10 cellular contexts compared by ENCODE assay signal in genomic region chr6:110813338-110813737, GRCh38. TPM values are rescaled to one million over a fixed set of nuclear protein-coding genes. Genes with fewer than 3 reads are reported as not detected.
DNase-seq lines count a peak whose midpoint lies in the region; ATAC-seq, FAIRE-seq and TF ChIP-seq lines count a peak whose summit lies in the region.
"Had no signal": no experiment of that assay in that cellular context is flagged by ENCODE, and none has a peak within 500 bp of the region (broad histone marks: within the 10 kb centered on the region; RNA-seq: fewer than 3 reads in every experiment).

No MANE protein-coding gene starts in this region.

- SMC1A ChIA-PET in GM12878 (lab: Charles Lee; ENCODE audit: uncharacterized antibody, unreplicated experiment) = interaction anchor here (0.7 to 5.5 kb wide), 10 partner anchors 15 to 637 kb away, joined by 3 to 84 read pairs (median 4); partner anchors contain the start of gene AMD1

- no peak overlapping the region for H3K4me3 ChIP-seq in CD4-positive, alpha-beta memory T cell (ENCODE audit: low read length in 2 of 2)
- H3K4me3 ChIP-seq in HUES64 (ENCODE audit: low read length) = peak overlapping the region; percentile 60
- H3K4me3 ChIP-seq in GM12878 = peak overlapping the region; percentile 77

- H3K36me3 ChIP-seq in CD4-positive, alpha-beta memory T cell (ENCODE audit: insufficient read depth, low read length) = no peaks in the 10 kb centered on the region
- H3K36me3 ChIP-seq in HUES64 (ENCODE audit: insufficient read depth, low read length) = no peaks in the 10 kb centered on the region
- H3K36me3 ChIP-seq in GM12878 (ENCODE audit: control insufficient read depth in 2 of 2, insufficient read depth in 2 of 2, low read length in 1 of 2) = no peaks in the 10 kb centered on the region

- no TSS peak for BruUV-seq in GM12878 (replicated peaks; lab: Mats Ljungman, UMichigan)

- H3K27ac Mint-ChIP-seq in CD4-positive, alpha-beta memory T cell = peak overlapping the region in 4 of 7 donors; percentile 88 to 98 (median 92)
- H3K27ac Mint-ChIP-seq in natural killer cell treated with Interleukin-12 subunit alpha and Interleukin-12 subunit beta and Interleukin-15 and Interleukin-18, amount 100 ng/mL, for 72 hours = peak overlapping the region; percentile 93 to 95

- H3K9me3 Mint-ChIP-seq in CD4-positive, alpha-beta memory T cell = peaks cover 0 to 10% (median 0%) of the 10 kb centered on the region in 8 donors
- H3K9me3 Mint-ChIP-seq in natural killer cell treated with Interleukin-12 subunit alpha and Interleukin-12 subunit beta and Interleukin-15 and Interleukin-18, amount 100 ng/mL, for 72 hours = no peaks in the 10 kb centered on the region

- CTCF ChIA-PET in CD4-positive, alpha-beta memory T cell (lab: Charles Lee; ENCODE audit: partially characterized antibody) = interaction anchor here (0.5 to 7.6 kb wide), 6 partner anchors 63 to 1198 kb away, joined by 3 to 102 read pairs (median 6); partner anchors contain the start of gene AMD1
- CTCF ChIA-PET in GM12878 (lab: Yijun Ruan, JAX) = interaction anchor here (0.6 to 3.8 kb wide), 8 partner anchors 65 to 223 kb away, joined by 3 to 50 read pairs (median 3); no protein-coding TSS in a partner anchor

- H3K4me1 ChIP-seq in CD4-positive, alpha-beta memory T cell (ENCODE audit: insufficient read depth, low read length) = peaks cover 26% of the 10 kb centered on the region
- H3K4me1 ChIP-seq in HUES64 (ENCODE audit: insufficient read depth, low read length) (peaks cover 14% of the 10 kb centered on the region), GM12878 (ENCODE audit: control insufficient read depth, insufficient read depth, low read length) (peaks cover 23% of the 10 kb centered on the region)

- ATAC-seq in GM12878 = no peak
- no peak for ATAC-seq in natural killer cell treated with Interleukin-12 subunit alpha and Interleukin-12 subunit beta and Interleukin-15 and Interleukin-18, amount 100 ng/mL, for 72 hours

- FAIRE-seq in GM12878 (lab: Jason Lieb, UNC) (no peak), urothelium cell line (lab: Jason Lieb, UNC) (no peak)
- FAIRE-seq: frontal cortex had no signal

- no peak for TF ChIP-seq EP300 in GM12878 (IDR thresholded peaks at IDR 0.05; ENCODE audit: borderline replicate concordance in 1 of 2, control insufficient read depth in 1 of 2, low read depth in 2 of 2, low read length in 2 of 2)

- no peak overlapping the region for H3K9ac ChIP-seq in HUES64 (ENCODE audit: low read depth, low read length)
- peak overlapping the region; percentile 68 for H3K9ac ChIP-seq in GM12878 (ENCODE audit: control insufficient read depth, insufficient read depth, low read length)

- no peak overlapping the region for H3K27ac ChIP-seq in CD4-positive, alpha-beta memory T cell (ENCODE audit: low read depth, low read length)
- H3K27ac ChIP-seq in HUES64 (ENCODE audit: low read depth, low read length) (no peak overlapping the region), GM12878 (ENCODE audit: control insufficient read depth, insufficient read depth) (peak overlapping the region; percentile 86)

- H3K4me2 ChIP-seq in GM12878 (ENCODE audit: control insufficient read depth, insufficient read depth) = peak overlapping the region; percentile 92

- no peak overlapping the region for H2AFZ ChIP-seq in GM12878 (ENCODE audit: control insufficient read depth, low read depth, low read length)

- RAD21 ChIA-PET in GM12878 (lab: Charles Lee; ENCODE audit: unreplicated experiment) = interaction anchor here (2.7 to 5.1 kb wide), 2 partner anchors 30 to 63 kb away, joined by 11 to 107 read pairs; partner anchors contain the start of gene AMD1

- no peak for DNase-seq in CD4-positive, alpha-beta memory T cell
- DNase-seq in GM12878 (ENCODE audit: low read depth, low spot score) = no peak
- no peak for DNase-seq in natural killer cell treated with Interleukin-12 subunit alpha and Interleukin-12 subunit beta and Interleukin-15 and Interleukin-18, amount 100 ng/mL, for 72 hours (ENCODE audit: low spot score)
- DNase-seq in Ammon's horn (ENCODE audit: low spot score) = no peak
- DNase-seq in urothelium cell line (ENCODE audit: low spot score) = no peak
- DNase-seq in SKM-1 (lab: John Stamatoyannopoulos, UW; ENCODE audit: unreplicated experiment) = no peak
- DNase-seq in NCI-H748 treated with DMSO at 0.1 percent for 48 hours (lab: John Stamatoyannopoulos, UW) = no peak
- DNase-seq: NCI-H1436 treated with DMSO at 0.1 percent for 48 hours had no signal

- TF ChIP-seq POLR2A in GM12878 (IDR thresholded peaks at IDR 0.05; ENCODE audit: low read depth, low read length) = no peak

- POLR2A ChIA-PET in CD4-positive, alpha-beta memory T cell (lab: Charles Lee; ENCODE audit: partially characterized antibody) = interaction anchor here (0.9 to 4.9 kb wide), 3 partner anchors 63 to 169 kb away, joined by 4 to 535 read pairs (median 16); partner anchors contain the start of gene AMD1
- POLR2A ChIA-PET in GM12878 (lab: Charles Lee) = interaction anchor here (0.5 to 5.8 kb wide), 5 partner anchors 10 to 227 kb away, joined by 3 to 75 read pairs (median 5); partner anchors contain the start of gene AMD1

- H3K27me3 ChIP-seq in CD4-positive, alpha-beta memory T cell (ENCODE audit: insufficient read depth, low read length) = no peaks in the 10 kb centered on the region
- H3K27me3 ChIP-seq in HUES64 (ENCODE audit: insufficient read depth, low read length) (no peaks in the 10 kb centered on the region), GM12878 (replicated peaks in 1 of 2; ENCODE audit: control insufficient read depth in 2 of 2, insufficient read depth in 2 of 2, low read length in 1 of 2) (no peaks in the 10 kb centered on the region)

- TF ChIP-seq CTCF in GM12878 (IDR thresholded peaks at IDR 0.05 in 2 of 3, conservative IDR thresholded peaks at IDR 0.05 in 1 of 3; ENCODE audit: control insufficient read depth in 2 of 3, extremely low read depth in 1 of 3, insufficient read depth in 1 of 3, low read depth in 3 of 3, low read length in 3 of 3) = no peak

- peaks cover 21 to 46% (median 26%) of the 10 kb centered on the region in 4 donors for H3K4me1 Mint-ChIP-seq in CD4-positive, alpha-beta memory T cell
- H3K4me1 Mint-ChIP-seq in natural killer cell treated with Interleukin-12 subunit alpha and Interleukin-12 subunit beta and Interleukin-15 and Interleukin-18, amount 100 ng/mL, for 72 hours (ENCODE audit: low read depth in 2 of 2) = peaks cover 23 to 27% of the 10 kb centered on the region in 2 donors

- no peaks in the 10 kb centered on the region for H3K27me3 Mint-ChIP-seq in CD4-positive, alpha-beta memory T cell
- H3K27me3 Mint-ChIP-seq in natural killer cell treated with Interleukin-12 subunit alpha and Interleukin-12 subunit beta and Interleukin-15 and Interleukin-18, amount 100 ng/mL, for 72 hours = no peaks in the 10 kb centered on the region

- H4K20me1 ChIP-seq in GM12878 (ENCODE audit: control insufficient read depth, insufficient read depth) = 0 out of 2 replicates have a peak, but pooled peaks cover 6% of the 10 kb centered on the region

- H3K9me3 ChIP-seq in CD4-positive, alpha-beta memory T cell (ENCODE audit: control insufficient read depth in 1 of 2, low read length in 2 of 2) = no peaks in the 10 kb centered on the region
- no peaks in the 10 kb centered on the region for H3K9me3 ChIP-seq in HUES64 (ENCODE audit: insufficient read depth, low read depth, low read length)
- peaks cover 5% of the 10 kb centered on the region; the same call in 2 of the 3 replicates for H3K9me3 ChIP-seq in GM12878 (replicated peaks; ENCODE audit: control insufficient read depth, insufficient read depth, low read length)

- in situ Hi-C loops in GM12878 (cut with MboI) = no loop called here

- no peak for TF ChIP-seq RAD21 in GM12878 (IDR thresholded peaks at IDR 0.05; ENCODE audit: insufficient read depth, low read depth, low read length)

- intact Hi-C loops in CD4-positive, alpha-beta memory T cell (cut with micrococcal nuclease) = loop anchor here (10.0 kb wide), 1 partner anchor 1359 kb away; the partner anchor contains the start of gene MICAL1
- intact Hi-C loops in GM12878 (cut with micrococcal nuclease; ENCODE audit: unreplicated experiment) = loop anchor here (10.0 kb wide), 1 partner anchor 171 kb away; the partner anchor contains the start of gene RPF2

- peaks cover 60% of the 10 kb centered on the region for H3K79me2 ChIP-seq in GM12878 (ENCODE audit: control insufficient read depth, insufficient read depth, low read length)

- H3K36me3 Mint-ChIP-seq in CD4-positive, alpha-beta memory T cell = peaks cover 0 to 14% of the 10 kb centered on the region in 2 donors
- no peaks in the 10 kb centered on the region for H3K36me3 Mint-ChIP-seq in natural killer cell treated with Interleukin-12 subunit alpha and Interleukin-12 subunit beta and Interleukin-15 and Interleukin-18, amount 100 ng/mL, for 72 hours

- no CpG with 5 or more reads among the region's 2 CpGs for WGBS in HUES64
- 51% methylated on average over 2 of the region's 2 CpGs for WGBS in GM12878 (ENCODE audit: insufficient coverage, insufficient replicate concordance, low lambda C conversion rate, missing lambda C conversion rate)

- peak overlapping the region; percentile 88 to 100 (median 92) for H3K4me3 Mint-ChIP-seq in CD4-positive, alpha-beta memory T cell
- peak overlapping the region; percentile 90 for H3K4me3 Mint-ChIP-seq in natural killer cell treated with Interleukin-12 subunit alpha and Interleukin-12 subunit beta and Interleukin-15 and Interleukin-18, amount 100 ng/mL, for 72 hours

RNA-seq across cellular contexts. Expression of gene CDK19, which starts 1.9 kb away (rescaled TPM):
- 10 to 100 TPM; 23.8 to 24.3 TPM for total RNA-seq in CD4-positive, alpha-beta memory T cell
- polyA plus RNA-seq in CD4-positive, alpha-beta memory T cell = 1 to 10 TPM; 1.0 to 2.6 TPM
- 4.3 TPM for polyA plus RNA-seq in HUES64 (2013, experiment 1 of 2)
- polyA plus RNA-seq in HUES64 (2013, experiment 2 of 2) = 7.1 TPM
- 41.7 and 42.6 TPM in 2 replicates for total RNA-seq in GM12878 (2013; cell fraction: nucleolus; rRNA removed)
- total RNA-seq in GM12878 (2014; rRNA removed) = 11.5 and 13.5 TPM in 2 replicates
- 14.7 and 14.8 TPM in 2 replicates for total RNA-seq in GM12878 (2014; rRNA removed; fragmentation: Illumina TruSeq; extraction: Trizol)
- total RNA-seq in GM12878 (2021) = 16.2 and 18.6 TPM in 2 replicates
- polyA plus RNA-seq in GM12878 (2011; ENCODE audit: low read depth) = 8.6 TPM
- 21.4 and 29.9 TPM in 2 replicates for polyA plus RNA-seq in GM12878 (2011; rRNA removed)
- polyA plus RNA-seq in GM12878 (2011; cell fraction: cytosol; rRNA removed) = 6.5 and 9.4 TPM in 2 replicates
- 15.5 and 15.6 TPM in 2 replicates for polyA plus RNA-seq in GM12878 (2011; cell fraction: nucleus; rRNA removed)
- polyA plus RNA-seq in GM12878 (2012) = 15.3 and 19.9 TPM in 2 replicates
- 15.9 and 17.5 TPM in 2 replicates for polyA plus RNA-seq in GM12878 (2014; fragmentation: Illumina TruSeq; extraction: Trizol)
- polyA plus RNA-seq in GM12878 (2014; fragmentation: Nextera tagmentation; extraction: Ambion mirVana) = 10 to 100 TPM in 1 of 2 experiments, 1 to 10 TPM in 1; 4.6 to 10.1 TPM
- 8.9 and 13.4 TPM in 2 replicates for polyA plus RNA-seq in GM12878 (2014; rRNA removed)
- 1 to 10 TPM; 6.7 to 7.6 TPM for polyA plus RNA-seq in GM12878 (2016; fragmentation: Nextera tagmentation; extraction: Ambion mirVana)
- 12.5 and 14.2 TPM in 2 replicates for polyA minus RNA-seq in GM12878 (2011; rRNA and poly(A)+ RNA removed)
- polyA minus RNA-seq in GM12878 (2011; cell fraction: cytosol; rRNA and poly(A)+ RNA removed) = 4.8 and 6.5 TPM in 2 replicates
- polyA minus RNA-seq in GM12878 (2011; cell fraction: nucleus; rRNA and poly(A)+ RNA removed) = 8.1 and 15.1 TPM in 2 replicates
- total RNA-seq in natural killer cell treated with Interleukin-12 subunit alpha and Interleukin-12 subunit beta and Interleukin-15 and Interleukin-18, amount 100 ng/mL, for 72 hours = 10 to 100 TPM; 15.0 to 22.4 TPM

Comparison
In these comparisons a context has a peak if more than half of its experiments do, and no peak if none do; other contexts are left out.
1. H3K4me3 ChIP-seq: peak in HUES64 (single experiment) and GM12878 (single experiment); none in CD4-positive, alpha-beta memory T cell (0 of 2).